Comparison of ENCODE assay signal across 20 cellular contexts in genomic region chr17:75231741-75232464, GRCh38.
"Had no signal": no experiment of that assay in that cellular context is flagged by ENCODE, and none has a peak within 500 bp of the region (broad histone marks: within the 10 kb centered on the region; RNA-seq: fewer than 3 reads in every experiment).

No MANE protein-coding gene starts in this region.

- H3K4me3 Mint-ChIP-seq: endodermal cell; naive B cell; nephron; stimulated activated memory B cell treated with anti-CD40 and anti-IgM and Interleukin-4, amounts not matched to agents 10 μg/mL and 1 μg/mL and 100 μg/mL, for 72 hours had no signal

- H3K27ac Mint-ChIP-seq: endodermal cell; nephron; stimulated activated memory B cell treated with anti-CD40 and anti-IgM and Interleukin-4, amounts not matched to agents 10 μg/mL and 1 μg/mL and 100 μg/mL, for 72 hours had no signal

- ATAC-seq: heart left ventricle; psoas muscle; right lobe of liver; stimulated activated memory B cell treated with anti-CD40 and anti-IgM and Interleukin-4, amounts not matched to agents 10 μg/mL and 1 μg/mL and 100 μg/mL, for 72 hours had no signal

- H3K27me3 Mint-ChIP-seq: naive B cell; stimulated activated memory B cell treated with anti-CD40 and anti-IgM and Interleukin-4, amounts not matched to agents 10 μg/mL and 1 μg/mL and 100 μg/mL, for 72 hours had no signal

- H3K4me1 Mint-ChIP-seq: endodermal cell; naive B cell; nephron; stimulated activated memory B cell treated with anti-CD40 and anti-IgM and Interleukin-4, amounts not matched to agents 10 μg/mL and 1 μg/mL and 100 μg/mL, for 72 hours had no signal

- H3K27ac ChIP-seq: colonic mucosa, heart left ventricle, psoas muscle, right lobe of liver, stomach, thoracic aorta, transverse colon had no signal

- H3K9me3 Mint-ChIP-seq: endodermal cell; naive B cell; nephron; stimulated activated memory B cell treated with anti-CD40 and anti-IgM and Interleukin-4, amounts not matched to agents 10 μg/mL and 1 μg/mL and 100 μg/mL, for 72 hours had no signal

- DNase-seq: colonic mucosa; effector CD4-positive, alpha-beta T cell; endodermal cell; foreskin melanocyte; heart left ventricle; hippocampal formation; kidney glomerular epithelial cell; mesendoderm; naive B cell; occipital lobe; retina; stimulated activated CD4-positive, alpha-beta T cell treated with anti-CD3 and anti-CD28 coated beads, Interleukin-4, amount 100 ng/mL, for 1 hour; stimulated activated CD8-positive, alpha-beta memory T cell treated with anti-CD3 and anti-CD28 coated beads, Interleukin-4, amount 100 ng/mL, for 48 hours; stomach; transverse colon had no signal
